ENCODE assay signal across 1 cellular context in the genomic region with DNA sequence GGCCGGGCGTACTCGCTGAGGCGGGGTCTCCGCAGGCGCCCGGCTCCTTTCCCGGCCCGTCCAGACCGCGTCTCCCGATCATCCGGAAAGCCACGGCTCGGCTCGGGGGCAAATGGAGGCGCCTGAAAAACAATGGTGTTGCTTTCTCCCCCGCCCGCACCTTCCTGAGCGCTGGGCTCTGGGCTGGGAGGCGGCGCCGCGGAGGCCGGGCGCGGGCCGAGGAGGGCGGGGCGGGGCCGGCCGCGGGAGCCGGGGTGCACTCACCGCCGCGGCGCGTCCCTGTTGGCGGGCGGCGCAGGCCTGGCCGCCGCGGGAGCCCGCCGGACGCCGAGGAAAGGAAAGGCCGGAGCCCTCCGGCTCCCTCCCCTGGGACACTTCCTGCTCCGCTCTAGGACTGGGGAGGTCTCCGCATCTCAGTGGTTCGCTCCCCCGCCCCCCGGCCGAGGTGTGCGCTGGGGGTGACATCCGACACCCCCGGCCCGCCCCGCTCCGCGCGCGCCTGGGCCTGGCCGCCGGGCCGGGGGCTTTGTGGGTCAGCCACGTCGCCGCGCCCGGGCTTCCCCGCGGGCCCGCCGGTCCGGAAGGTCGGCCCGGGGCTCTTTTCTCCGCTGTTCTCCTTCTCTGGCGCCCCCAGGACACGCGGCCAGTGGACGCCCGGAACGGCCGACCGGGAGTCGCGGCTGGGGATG.
TF ChIP-seq lines count a peak whose summit lies in the region.

Gene ZNF496 (minus strand): TSS at position 342 of the 689 bp plus-strand sequence. CDS start 2,289 bp downstream, outside the sequence.

TF ChIP-seq in HepG2, 621 proteins besides CTCF, POLR2A, EP300 and RAD21 (continued from another document and continues in another):
- TF ChIP-seq ZNF710 (CRISPR knock-in tag; IDR thresholded peaks at IDR 0.05; ENCODE audit: borderline replicate concordance): no peak
- no peak for TF ChIP-seq HINFP (CRISPR knock-in tag; IDR thresholded peaks at IDR 0.05; ENCODE audit: low read depth)
- TF ChIP-seq ZNF776 (CRISPR knock-in tag; IDR thresholded peaks at IDR 0.05): no peak
- TF ChIP-seq MEF2D (CRISPR knock-in tag; IDR thresholded peaks at IDR 0.05): no peak
- TF ChIP-seq, protein P1, sequence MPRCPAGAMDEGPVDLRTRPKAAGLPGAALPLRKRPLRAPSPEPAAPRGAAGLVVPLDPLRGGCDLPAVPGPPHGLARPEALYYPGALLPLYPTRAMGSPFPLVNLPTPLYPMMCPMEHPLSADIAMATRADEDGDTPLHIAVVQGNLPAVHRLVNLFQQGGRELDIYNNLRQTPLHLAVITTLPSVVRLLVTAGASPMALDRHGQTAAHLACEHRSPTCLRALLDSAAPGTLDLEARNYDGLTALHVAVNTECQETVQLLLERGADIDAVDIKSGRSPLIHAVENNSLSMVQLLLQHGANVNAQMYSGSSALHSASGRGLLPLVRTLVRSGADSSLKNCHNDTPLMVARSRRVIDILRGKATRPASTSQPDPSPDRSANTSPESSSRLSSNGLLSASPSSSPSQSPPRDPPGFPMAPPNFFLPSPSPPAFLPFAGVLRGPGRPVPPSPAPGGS (CRISPR knock-in tag; IDR thresholded peaks at IDR 0.05): no peak
- TF ChIP-seq LCORL (IDR thresholded peaks at IDR 0.05): no peak
- TF ChIP-seq LCORL (CRISPR knock-in tag; IDR thresholded peaks at IDR 0.05): no peak; the same call in 1 of the 2 replicates
- TF ChIP-seq CBX1 (IDR thresholded peaks at IDR 0.05; ENCODE audit: low read depth): no peak
- TF ChIP-seq ZFP90 (CRISPR knock-in tag; IDR thresholded peaks at IDR 0.05; ENCODE audit: borderline replicate concordance): 0 out of 2 replicates have a peak, but pooled peaks have one; percentile 15
- peak; percentile 98 for TF ChIP-seq ZNF574 (CRISPR knock-in tag; IDR thresholded peaks at IDR 0.05)
- no peak for TF ChIP-seq ZKSCAN5 (CRISPR knock-in tag; IDR thresholded peaks at IDR 0.05)
- TF ChIP-seq PHF21A (CRISPR knock-in tag; IDR thresholded peaks at IDR 0.05): no peak
- TF ChIP-seq ZSCAN30 (CRISPR knock-in tag; IDR thresholded peaks at IDR 0.05): no peak
- TF ChIP-seq, protein P2, sequence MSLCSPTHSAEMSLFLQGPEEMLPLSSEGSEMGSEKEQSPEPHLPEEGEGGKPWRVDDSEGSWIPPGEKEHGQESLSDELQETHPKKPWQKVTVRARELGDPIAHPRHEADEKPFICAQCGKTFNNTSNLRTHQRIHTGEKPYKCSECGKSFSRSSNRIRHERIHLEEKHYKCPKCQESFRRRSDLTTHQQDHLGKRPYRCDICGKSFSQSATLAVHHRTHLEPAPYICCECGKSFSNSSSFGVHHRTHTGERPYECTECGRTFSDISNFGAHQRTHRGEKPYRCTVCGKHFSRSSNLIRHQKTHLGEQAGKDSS (CRISPR knock-in tag; IDR thresholded peaks at IDR 0.05; ENCODE audit: borderline replicate concordance, low read depth): no peak
- TF ChIP-seq NONO (IDR thresholded peaks at IDR 0.05): no peak
- no peak for TF ChIP-seq NONO (CRISPR knock-in tag; conservative IDR thresholded peaks at IDR 0.05)
- no peak for TF ChIP-seq FLYWCH1 (CRISPR knock-in tag; IDR thresholded peaks at IDR 0.05)
- no peak for TF ChIP-seq KDM3A (CRISPR knock-in tag; IDR thresholded peaks at IDR 0.05; ENCODE audit: low read depth)
- TF ChIP-seq ZNF629 (CRISPR knock-in tag; conservative IDR thresholded peaks at IDR 0.05): no peak
- no peak for TF ChIP-seq RFX5 (IDR thresholded peaks at IDR 0.05; ENCODE audit: low read depth, low read length)
- TF ChIP-seq HMGA1 (CRISPR knock-in tag; conservative IDR thresholded peaks at IDR 0.05): no peak
- no peak for TF ChIP-seq ZNF567 (CRISPR knock-in tag; IDR thresholded peaks at IDR 0.05; ENCODE audit: borderline replicate concordance)
- TF ChIP-seq KLF13 (CRISPR knock-in tag; IDR thresholded peaks at IDR 0.05): no peak
- TF ChIP-seq, protein P3, sequence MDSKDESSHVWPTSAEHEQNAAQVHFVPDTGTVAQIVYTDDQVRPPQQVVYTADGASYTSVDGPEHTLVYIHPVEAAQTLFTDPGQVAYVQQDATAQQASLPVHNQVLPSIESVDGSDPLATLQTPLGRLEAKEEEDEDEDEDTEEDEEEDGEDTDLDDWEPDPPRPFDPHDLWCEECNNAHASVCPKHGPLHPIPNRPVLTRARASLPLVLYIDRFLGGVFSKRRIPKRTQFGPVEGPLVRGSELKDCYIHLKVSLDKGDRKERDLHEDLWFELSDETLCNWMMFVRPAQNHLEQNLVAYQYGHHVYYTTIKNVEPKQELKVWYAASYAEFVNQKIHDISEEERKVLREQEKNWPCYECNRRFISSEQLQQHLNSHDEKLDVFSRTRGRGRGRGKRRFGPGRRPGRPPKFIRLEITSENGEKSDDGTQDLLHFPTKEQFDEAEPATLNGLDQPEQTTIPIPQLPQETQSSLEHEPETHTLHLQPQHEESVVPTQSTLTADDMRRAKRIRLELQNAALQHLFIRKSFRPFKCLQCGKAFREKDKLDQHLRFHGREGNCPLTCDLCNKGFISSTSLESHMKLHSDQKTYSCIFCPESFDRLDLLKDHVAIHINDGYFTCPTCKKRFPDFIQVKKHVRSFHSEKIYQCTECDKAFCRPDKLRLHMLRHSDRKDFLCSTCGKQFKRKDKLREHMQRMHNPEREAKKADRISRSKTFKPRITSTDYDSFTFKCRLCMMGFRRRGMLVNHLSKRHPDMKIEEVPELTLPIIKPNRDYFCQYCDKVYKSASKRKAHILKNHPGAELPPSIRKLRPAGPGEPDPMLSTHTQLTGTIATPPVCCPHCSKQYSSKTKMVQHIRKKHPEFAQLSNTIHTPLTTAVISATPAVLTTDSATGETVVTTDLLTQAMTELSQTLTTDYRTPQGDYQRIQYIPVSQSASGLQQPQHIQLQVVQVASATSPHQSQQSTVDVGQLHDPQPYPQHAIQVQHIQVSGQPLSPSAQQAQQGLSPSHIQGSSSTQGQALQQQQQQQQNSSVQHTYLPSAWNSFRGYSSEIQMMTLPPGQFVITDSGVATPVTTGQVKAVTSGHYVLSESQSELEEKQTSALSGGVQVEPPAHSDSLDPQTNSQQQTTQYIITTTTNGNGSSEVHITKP (CRISPR knock-in tag; IDR thresholded peaks at IDR 0.05; ENCODE audit: low read depth): no peak
- TF ChIP-seq GTF2F1 (IDR thresholded peaks at IDR 0.05; ENCODE audit: low read length): no peak
- TF ChIP-seq, protein P4, sequence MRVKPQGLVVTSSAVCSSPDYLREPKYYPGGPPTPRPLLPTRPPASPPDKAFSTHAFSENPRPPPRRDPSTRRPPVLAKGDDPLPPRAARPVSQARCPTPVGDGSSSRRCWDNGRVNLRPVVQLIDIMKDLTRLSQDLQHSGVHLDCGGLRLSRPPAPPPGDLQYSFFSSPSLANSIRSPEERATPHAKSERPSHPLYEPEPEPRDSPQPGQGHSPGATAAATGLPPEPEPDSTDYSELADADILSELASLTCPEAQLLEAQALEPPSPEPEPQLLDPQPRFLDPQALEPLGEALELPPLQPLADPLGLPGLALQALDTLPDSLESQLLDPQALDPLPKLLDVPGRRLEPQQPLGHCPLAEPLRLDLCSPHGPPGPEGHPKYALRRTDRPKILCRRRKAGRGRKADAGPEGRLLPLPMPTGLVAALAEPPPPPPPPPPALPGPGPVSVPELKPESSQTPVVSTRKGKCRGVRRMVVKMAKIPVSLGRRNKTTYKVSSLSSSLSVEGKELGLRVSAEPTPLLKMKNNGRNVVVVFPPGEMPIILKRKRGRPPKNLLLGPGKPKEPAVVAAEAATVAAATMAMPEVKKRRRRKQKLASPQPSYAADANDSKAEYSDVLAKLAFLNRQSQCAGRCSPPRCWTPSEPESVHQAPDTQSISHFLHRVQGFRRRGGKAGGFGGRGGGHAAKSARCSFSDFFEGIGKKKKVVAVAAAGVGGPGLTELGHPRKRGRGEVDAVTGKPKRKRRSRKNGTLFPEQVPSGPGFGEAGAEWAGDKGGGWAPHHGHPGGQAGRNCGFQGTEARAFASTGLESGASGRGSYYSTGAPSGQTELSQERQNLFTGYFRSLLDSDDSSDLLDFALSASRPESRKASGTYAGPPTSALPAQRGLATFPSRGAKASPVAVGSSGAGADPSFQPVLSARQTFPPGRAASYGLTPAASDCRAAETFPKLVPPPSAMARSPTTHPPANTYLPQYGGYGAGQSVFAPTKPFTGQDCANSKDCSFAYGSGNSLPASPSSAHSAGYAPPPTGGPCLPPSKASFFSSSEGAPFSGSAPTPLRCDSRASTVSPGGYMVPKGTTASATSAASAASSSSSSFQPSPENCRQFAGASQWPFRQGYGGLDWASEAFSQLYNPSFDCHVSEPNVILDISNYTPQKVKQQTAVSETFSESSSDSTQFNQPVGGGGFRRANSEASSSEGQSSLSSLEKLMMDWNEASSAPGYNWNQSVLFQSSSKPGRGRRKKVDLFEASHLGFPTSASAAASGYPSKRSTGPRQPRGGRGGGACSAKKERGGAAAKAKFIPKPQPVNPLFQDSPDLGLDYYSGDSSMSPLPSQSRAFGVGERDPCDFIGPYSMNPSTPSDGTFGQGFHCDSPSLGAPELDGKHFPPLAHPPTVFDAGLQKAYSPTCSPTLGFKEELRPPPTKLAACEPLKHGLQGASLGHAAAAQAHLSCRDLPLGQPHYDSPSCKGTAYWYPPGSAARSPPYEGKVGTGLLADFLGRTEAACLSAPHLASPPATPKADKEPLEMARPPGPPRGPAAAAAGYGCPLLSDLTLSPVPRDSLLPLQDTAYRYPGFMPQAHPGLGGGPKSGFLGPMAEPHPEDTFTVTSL (CRISPR knock-in tag; IDR thresholded peaks at IDR 0.05; ENCODE audit: borderline replicate concordance): no peak
- peak; percentile 81; the same call in 1 of the 2 replicates for TF ChIP-seq ZFX (CRISPR knock-in tag; IDR thresholded peaks at IDR 0.05; ENCODE audit: low read depth)
- no peak for TF ChIP-seq ATF7 (IDR thresholded peaks at IDR 0.05)
- TF ChIP-seq ATF7 (CRISPR knock-in tag; IDR thresholded peaks at IDR 0.05): no peak
- TF ChIP-seq, protein P5, sequence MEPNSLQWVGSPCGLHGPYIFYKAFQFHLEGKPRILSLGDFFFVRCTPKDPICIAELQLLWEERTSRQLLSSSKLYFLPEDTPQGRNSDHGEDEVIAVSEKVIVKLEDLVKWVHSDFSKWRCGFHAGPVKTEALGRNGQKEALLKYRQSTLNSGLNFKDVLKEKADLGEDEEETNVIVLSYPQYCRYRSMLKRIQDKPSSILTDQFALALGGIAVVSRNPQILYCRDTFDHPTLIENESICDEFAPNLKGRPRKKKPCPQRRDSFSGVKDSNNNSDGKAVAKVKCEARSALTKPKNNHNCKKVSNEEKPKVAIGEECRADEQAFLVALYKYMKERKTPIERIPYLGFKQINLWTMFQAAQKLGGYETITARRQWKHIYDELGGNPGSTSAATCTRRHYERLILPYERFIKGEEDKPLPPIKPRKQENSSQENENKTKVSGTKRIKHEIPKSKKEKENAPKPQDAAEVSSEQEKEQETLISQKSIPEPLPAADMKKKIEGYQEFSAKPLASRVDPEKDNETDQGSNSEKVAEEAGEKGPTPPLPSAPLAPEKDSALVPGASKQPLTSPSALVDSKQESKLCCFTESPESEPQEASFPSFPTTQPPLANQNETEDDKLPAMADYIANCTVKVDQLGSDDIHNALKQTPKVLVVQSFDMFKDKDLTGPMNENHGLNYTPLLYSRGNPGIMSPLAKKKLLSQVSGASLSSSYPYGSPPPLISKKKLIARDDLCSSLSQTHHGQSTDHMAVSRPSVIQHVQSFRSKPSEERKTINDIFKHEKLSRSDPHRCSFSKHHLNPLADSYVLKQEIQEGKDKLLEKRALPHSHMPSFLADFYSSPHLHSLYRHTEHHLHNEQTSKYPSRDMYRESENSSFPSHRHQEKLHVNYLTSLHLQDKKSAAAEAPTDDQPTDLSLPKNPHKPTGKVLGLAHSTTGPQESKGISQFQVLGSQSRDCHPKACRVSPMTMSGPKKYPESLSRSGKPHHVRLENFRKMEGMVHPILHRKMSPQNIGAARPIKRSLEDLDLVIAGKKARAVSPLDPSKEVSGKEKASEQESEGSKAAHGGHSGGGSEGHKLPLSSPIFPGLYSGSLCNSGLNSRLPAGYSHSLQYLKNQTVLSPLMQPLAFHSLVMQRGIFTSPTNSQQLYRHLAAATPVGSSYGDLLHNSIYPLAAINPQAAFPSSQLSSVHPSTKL (CRISPR knock-in tag; IDR thresholded peaks at IDR 0.05): no peak
- no peak for TF ChIP-seq CAMTA2 (CRISPR knock-in tag; IDR thresholded peaks at IDR 0.05; ENCODE audit: borderline replicate concordance)
- TF ChIP-seq ZMAT3 (CRISPR knock-in tag; conservative IDR thresholded peaks at IDR 0.05): no peak
